Comparison of ENCODE assay signal across 17 cellular contexts in genomic region chr12:80353254-80353653, GRCh38.
DNase-seq lines count a peak whose midpoint lies in the region; ATAC-seq and TF ChIP-seq lines count a peak whose summit lies in the region.
"Had no signal": no experiment of that assay in that cellular context is flagged by ENCODE, and none has a peak within 500 bp of the region (broad histone marks: within the 10 kb centered on the region; RNA-seq: fewer than 3 reads in every experiment).

No MANE protein-coding gene starts in this region.

- TF ChIP-seq EP300 in ovary (IDR thresholded peaks at IDR 0.05), result no peak

- ATAC-seq in HG03432 (IDR thresholded peaks at IDR 0.05; ENCODE audit: unreplicated experiment), result no peak
- ATAC-seq: activated T-helper 17 cell treated with anti-CD3 and anti-CD28 coated beads, Interleukin-2, amount 50 U/mL, for 72 hours; naive thymus-derived CD4-positive, alpha-beta T cell had no signal

- H3K4me1 ChIP-seq in mammary epithelial cell (ENCODE audit: insufficient read depth, low read length) (peaks cover 13% of the 10 kb centered on the region), hepatocyte (ENCODE audit: insufficient read depth) (no peaks in the 10 kb centered on the region), ovary (ENCODE audit: insufficient read depth) (no peaks in the 10 kb centered on the region)
- H3K4me1 ChIP-seq: right atrium auricular region had no signal

- H3K27me3 ChIP-seq in mammary epithelial cell (ENCODE audit: insufficient read depth, low read length) (no peaks in the 10 kb centered on the region), hepatocyte (no peaks in the 10 kb centered on the region), ovary (no peaks in the 10 kb centered on the region)
- H3K27me3 ChIP-seq: right atrium auricular region had no signal

- H2AFZ ChIP-seq in mammary epithelial cell (ENCODE audit: low read depth, low read length), result peak overlapping the region; percentile 82
- H2AFZ ChIP-seq in hepatocyte, result no peak overlapping the region

- TF ChIP-seq CTCF in mammary epithelial cell (conservative IDR thresholded peaks at IDR 0.05 in 1 of 2, IDR thresholded peaks at IDR 0.05 in 1 of 2; ENCODE audit: extremely low read depth in 1 of 2, insufficient read depth in 1 of 2, low read depth in 1 of 2, low read length in 2 of 2), result no peak
- TF ChIP-seq CTCF in hepatocyte (IDR thresholded peaks at IDR 0.05; ENCODE audit: poor library complexity), result no peak
- TF ChIP-seq CTCF in ovary (IDR thresholded peaks at IDR 0.05), result no peak

- BruUV-seq in mammary epithelial cell (replicated peaks; lab: Mats Ljungman, UMichigan), result no TSS peak

- in situ Hi-C loops in mammary epithelial cell (cut with MboI; ENCODE audit: low sequenced_read_pairs in 2 of 2) (no loop called here), G401 (cut with HindIII; ENCODE audit: low sequenced_read_pairs) (no loop called here)

- H3K36me3 ChIP-seq in mammary epithelial cell (ENCODE audit: insufficient read depth, low read length) (no peaks in the 10 kb centered on the region), hepatocyte (replicated peaks; ENCODE audit: insufficient read depth, low read depth) (no peaks in the 10 kb centered on the region), ovary (no peaks in the 10 kb centered on the region)
- H3K36me3 ChIP-seq: right atrium auricular region, WERI-Rb-1 had no signal

- no peak for TF ChIP-seq POLR2A in ovary (IDR thresholded peaks at IDR 0.05)

- H3K4me2 ChIP-seq in mammary epithelial cell (ENCODE audit: insufficient read depth, low read depth, low read length) (peak overlapping the region; percentile 47), hepatocyte (no peak overlapping the region)

- H3K4me3 ChIP-seq in mammary epithelial cell (replicated peaks in 1 of 3; ENCODE audit: insufficient read depth in 1 of 3, low read depth in 2 of 3, low read length in 3 of 3), result no peak overlapping the region
- H3K4me3 ChIP-seq in hepatocyte, result no peak overlapping the region
- no peak overlapping the region for H3K4me3 ChIP-seq in ovary
- H3K4me3 ChIP-seq: right atrium auricular region had no signal

- CTCF ChIA-PET in mammary epithelial cell (lab: Charles Lee; ENCODE audit: low non-redundant PET), result no interaction called here

- H3K9ac ChIP-seq in mammary epithelial cell (ENCODE audit: insufficient read depth, low read length), result no peak overlapping the region

- H3K27ac ChIP-seq in mammary epithelial cell (ENCODE audit: insufficient read depth, low read depth, low read length) (no peak overlapping the region), hepatocyte (no peak overlapping the region), ovary (no peak overlapping the region)
- H3K27ac ChIP-seq: right atrium auricular region, WERI-Rb-1 had no signal

- dilution Hi-C loops in mammary epithelial cell (cut with HindIII; ENCODE audit: low sequenced_read_pairs), result no loop called here

- H4K20me1 ChIP-seq in mammary epithelial cell (ENCODE audit: insufficient read depth, low read length) (no peaks in the 10 kb centered on the region), hepatocyte (ENCODE audit: insufficient read depth, poor library complexity, severe bottlenecking) (no peaks in the 10 kb centered on the region)

- H3K9me2 ChIP-seq in hepatocyte (replicated peaks; ENCODE audit: insufficient read depth), result no peaks in the 10 kb centered on the region

- DNase-seq in HS-27A (ENCODE audit: low read depth), result peak; percentile 2
- DNase-seq in mammary epithelial cell, result peak; percentile 39
- peak; percentile 4 for DNase-seq in hepatocyte (ENCODE audit: low spot score)
- DNase-seq in G401 (ENCODE audit: low spot score), result no peak
- no peak for DNase-seq in ecto neural progenitor cell (ENCODE audit: low spot score)
- no peak for DNase-seq in ovary
- DNase-seq: DND-41; erythroblast; naive thymus-derived CD4-positive, alpha-beta T cell; NCI-H2107; RPMI8226; stimulated activated CD4-positive, alpha-beta T cell treated with anti-CD3 and anti-CD28 coated beads, Interleukin-2, amount 100 ng/mL, for 48 hours; SW 1271; WERI-Rb-1 had no signal

- 47% methylated on average over 2 of the region's 2 CpGs for WGBS in mammary epithelial cell (ENCODE audit: low coverage, missing lambda C conversion rate)
- 89% methylated on average over 2 of the region's 2 CpGs for WGBS in hepatocyte (ENCODE audit: low lambda C conversion rate, missing lambda C conversion rate)
- 80 to 87% (median 84%) methylated on average over 2 of the region's 2 CpGs for WGBS in ovary, 3 donors

- H3K79me2 ChIP-seq in mammary epithelial cell (ENCODE audit: insufficient read depth, low read length) (no peaks in the 10 kb centered on the region), hepatocyte (no peaks in the 10 kb centered on the region)

- no peaks in the 10 kb centered on the region for H3K9me3 ChIP-seq in mammary epithelial cell (replicated peaks; ENCODE audit: insufficient read depth, low read length)
- H3K9me3 ChIP-seq in hepatocyte (ENCODE audit: low read depth), result no peaks in the 10 kb centered on the region
- no peaks in the 10 kb centered on the region for H3K9me3 ChIP-seq in ovary
- H3K9me3 ChIP-seq: right atrium auricular region had no signal

- intact Hi-C loops in mammary epithelial cell (cut with micrococcal nuclease) (no loop called here), ovary (cut with DNase I) (no loop called here)

Comparison
In these comparisons a context has a peak if more than half of its experiments do, and no peak if none do; other contexts are left out.
1. DNase-seq: peak in HS-27A (single experiment), mammary epithelial cell (single experiment) and hepatocyte (single experiment); none in G401 (single experiment), ecto neural progenitor cell (single experiment) and ovary (0 of 5).